ENCODE assay signal across 1 cellular context in genomic region chr5:176851380-176851779, GRCh38.
A peak's percentile ranks its signal among the peaks of the same experiment; 100 is the strongest.
TF ChIP-seq lines count a peak whose summit lies in the region.

No MANE protein-coding gene starts in this region.

TF ChIP-seq in HepG2, 621 proteins besides CTCF, POLR2A, EP300 and RAD21 (continued from another document):
- peak; percentile 77 for TF ChIP-seq MAFF (IDR thresholded peaks at IDR 0.05; ENCODE audit: low read depth, low read length)
